In the genomic region with DNA sequence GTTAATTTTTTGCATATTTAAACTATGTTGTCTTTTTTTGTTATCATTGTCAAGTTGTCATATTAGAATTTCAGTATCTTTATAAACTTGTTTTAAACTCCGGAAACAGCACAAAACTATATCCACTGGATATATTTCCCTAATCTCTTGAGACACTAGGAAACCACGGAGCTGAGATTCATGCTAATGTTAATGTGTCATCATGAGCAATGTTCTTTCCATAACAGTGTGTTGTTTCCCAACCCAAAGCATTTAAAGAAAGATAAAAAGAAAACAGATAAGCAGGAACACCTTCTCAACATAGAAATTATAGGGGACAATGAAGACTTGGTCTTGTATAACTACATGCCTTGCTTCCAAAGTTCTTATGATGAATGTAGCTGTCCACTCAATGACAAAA, we compare ENCODE assay signal across 35 cellular contexts.
"Had no signal": no experiment of that assay in that cellular context is flagged by ENCODE, and none has a peak within 500 bp of the region (broad histone marks: within the 10 kb centered on the region; RNA-seq: fewer than 3 reads in every experiment).

No MANE protein-coding gene starts in this region.

- H3K9me3 ChIP-seq: body of pancreas, esophagus muscularis mucosa, gastrocnemius medialis had no signal

- H3K4me1 ChIP-seq: body of pancreas, esophagus muscularis mucosa, foreskin keratinocyte, gastrocnemius medialis, heart right ventricle had no signal

- H3K36me3 ChIP-seq: cardiac muscle cell, esophagus muscularis mucosa, gastrocnemius medialis, heart right ventricle had no signal

- DNase-seq: activated CD4-positive, alpha-beta memory T cell treated with anti-CD3 and anti-CD28 coated beads, Interleukin-2, amount 10 ng/mL, durations not matched to agents 7 days and 5 days; activated CD4-positive, alpha-beta T cell treated with anti-CD3 and anti-CD28 coated beads for 1 hour; activated CD4-positive, alpha-beta T cell treated with anti-CD3 and anti-CD28 coated beads for 4 hours; activated CD4-positive, alpha-beta T cell treated with anti-CD3 and anti-CD28 coated beads, Interleukin-2, amount 10 ng/mL, durations not matched to agents 7 days and 5 days; activated CD4-positive, alpha-beta T cell treated with anti-CD3 and anti-CD28 coated beads, Interleukin-2, amount 50 U/mL, for 4 hours; activated CD8-positive, alpha-beta memory T cell treated with anti-CD3 and anti-CD28 coated beads for 24 hours; activated effector memory CD4-positive, alpha-beta T cell treated with Interleukin-2 at 50 U/mL for 16 hours; activated gamma-delta T cell treated with Interleukin-2 at 50 U/mL for 16 hours; activated naive CD4-positive, alpha-beta T cell treated with anti-CD3 and anti-CD28 coated beads, Interleukin-2, amount 50 U/mL, for 16 hours; activated naive CD4-positive, alpha-beta T cell treated with Interleukin-2 at 50 U/mL for 16 hours; activated T-cell treated with anti-CD3 and anti-CD28 coated beads, Interleukin-2, amount 50 U/mL, for 4 hours; amygdala; aorta; body of pancreas; central memory CD4-positive, alpha-beta T cell; cerebellar nuclear complex; dorsolateral prefrontal cortex; effector memory CD8-positive, alpha-beta T cell; erythroblast; foreskin keratinocyte; gastrocnemius medialis; heart right ventricle; T-helper 1 cell; T-helper 17 cell; T1000 had no signal

- H3K4me1 Mint-ChIP-seq: activated CD4-positive, alpha-beta memory T cell treated with anti-CD3 and anti-CD28 coated beads, Interleukin-2, amount 10 ng/mL, durations not matched to agents 7 days and 5 days; activated CD4-positive, alpha-beta T cell treated with anti-CD3 and anti-CD28 coated beads, Interleukin-2, amount 10 ng/mL, durations not matched to agents 7 days and 5 days; activated T-helper 17 cell treated with anti-CD3 and anti-CD28 coated beads, Interleukin-2, amount 50 U/mL, for 72 hours; T-helper 17 cell; WTC11 had no signal

- H3K27me3 Mint-ChIP-seq: activated CD4-positive, alpha-beta memory T cell treated with anti-CD3 and anti-CD28 coated beads, Interleukin-2, amount 10 ng/mL, durations not matched to agents 7 days and 5 days; activated CD4-positive, alpha-beta T cell treated with anti-CD3 and anti-CD28 coated beads, Interleukin-2, amount 10 ng/mL, durations not matched to agents 7 days and 5 days; activated naive CD8-positive, alpha-beta T cell; activated T-helper 17 cell treated with anti-CD3 and anti-CD28 coated beads, Interleukin-2, amount 50 U/mL, for 72 hours; dendritic cell treated with granulocyte-macrophage colony-stimulating factor and Interleukin-4, amounts not matched to agents 40 ng/mL and 50 ng/mL, for 4 days; effector memory CD8-positive, alpha-beta T cell; T-helper 17 cell had no signal

- H3K27ac ChIP-seq: body of pancreas, cardiac muscle cell, coronary artery, dorsolateral prefrontal cortex, esophagus muscularis mucosa, foreskin keratinocyte, gastrocnemius medialis, heart right ventricle, hepatocyte, VCaP had no signal

- H3K27me3 ChIP-seq: body of pancreas, cardiac muscle cell, dorsolateral prefrontal cortex, esophagus muscularis mucosa, foreskin keratinocyte, gastrocnemius medialis, heart right ventricle, hepatocyte had no signal

- H3K9me3 Mint-ChIP-seq: WTC11 had no signal

- H3K27ac Mint-ChIP-seq: activated CD4-positive, alpha-beta memory T cell treated with anti-CD3 and anti-CD28 coated beads, Interleukin-2, amount 10 ng/mL, durations not matched to agents 7 days and 5 days; activated CD4-positive, alpha-beta T cell treated with anti-CD3 and anti-CD28 coated beads, Interleukin-2, amount 10 ng/mL, durations not matched to agents 7 days and 5 days; activated naive CD8-positive, alpha-beta T cell; activated T-helper 17 cell treated with anti-CD3 and anti-CD28 coated beads, Interleukin-2, amount 50 U/mL, for 72 hours; dendritic cell treated with granulocyte-macrophage colony-stimulating factor and Interleukin-4, amounts not matched to agents 40 ng/mL and 50 ng/mL, for 4 days; effector memory CD8-positive, alpha-beta T cell; T-helper 17 cell; T-helper 2 cell treated with Interferon-gamma antibody and Interleukin-4, amounts not matched to agents 5 μg/mL and 100 μg/mL, for 36 hours; WTC11 had no signal

- H3K4me3 ChIP-seq: body of pancreas, cardiac muscle cell, coronary artery, dorsolateral prefrontal cortex, esophagus muscularis mucosa, gastrocnemius medialis, heart right ventricle, hepatocyte had no signal

- H3K36me3 Mint-ChIP-seq: activated naive CD8-positive, alpha-beta T cell; WTC11 had no signal

- H3K4me3 Mint-ChIP-seq: activated CD4-positive, alpha-beta memory T cell treated with anti-CD3 and anti-CD28 coated beads, Interleukin-2, amount 10 ng/mL, durations not matched to agents 7 days and 5 days; activated CD4-positive, alpha-beta T cell treated with anti-CD3 and anti-CD28 coated beads, Interleukin-2, amount 10 ng/mL, durations not matched to agents 7 days and 5 days; activated naive CD8-positive, alpha-beta T cell; activated T-cell treated with anti-CD3 and anti-CD28 coated beads, Interleukin-2, amount 50 U/mL, for 4 hours; activated T-helper 17 cell treated with anti-CD3 and anti-CD28 coated beads, Interleukin-2, amount 50 U/mL, for 72 hours; dendritic cell treated with granulocyte-macrophage colony-stimulating factor and Interleukin-4, amounts not matched to agents 40 ng/mL and 50 ng/mL, for 4 days; effector memory CD8-positive, alpha-beta T cell; T-helper 17 cell; T-helper 2 cell treated with Interferon-gamma antibody and Interleukin-4, amounts not matched to agents 5 μg/mL and 100 μg/mL, for 36 hours; WTC11 had no signal
